In the genomic region with DNA sequence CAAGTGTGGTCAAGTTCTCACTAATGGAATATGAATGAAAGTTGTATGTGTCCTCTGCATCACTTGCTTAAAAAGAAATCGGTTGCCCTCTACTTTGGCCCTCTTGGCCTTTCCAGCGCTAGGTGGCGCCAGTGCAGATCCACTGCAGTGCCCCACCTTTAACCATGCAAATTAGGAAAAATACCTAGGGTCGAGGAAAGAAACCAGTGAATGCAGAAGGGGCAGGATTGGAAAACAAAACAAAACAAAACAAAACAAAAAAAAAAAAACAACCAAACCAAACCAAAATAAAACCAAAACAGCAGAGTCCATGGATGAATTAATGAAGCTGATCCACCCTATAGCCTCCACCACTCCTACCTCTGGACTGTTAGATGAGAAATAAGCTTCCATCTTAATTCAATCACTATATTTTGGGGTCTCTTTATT, we compare ENCODE assay signal across 8 cellular contexts. TPM values are rescaled to one million over a fixed set of nuclear protein-coding genes. Genes with fewer than 3 reads are reported as not detected.
DNase-seq lines count a peak whose midpoint lies in the region; ATAC-seq and TF ChIP-seq lines count a peak whose summit lies in the region.

No MANE protein-coding gene starts in this region.

- H3K4me3 Mint-ChIP-seq in Caco-2 (ENCODE audit: unreplicated experiment), result no peak overlapping the region
- H3K4me3 Mint-ChIP-seq in activated naive CD4-positive, alpha-beta T cell treated with anti-CD3 and anti-CD28 coated beads for 36 hours, result no peak overlapping the region

- no TSS peak for BruUV-seq in Caco-2 (replicated peaks; lab: Mats Ljungman, UMichigan)

- no peak overlapping the region for H3K27ac ChIP-seq in cardiac muscle cell

- H3K4me1 ChIP-seq in Caco-2 (peaks cover 11% of the 10 kb centered on the region), cardiac muscle cell (ENCODE audit: low read depth) (peaks cover 12% of the 10 kb centered on the region)

- H3K36me3 Mint-ChIP-seq in Caco-2 (ENCODE audit: insufficient read depth, unreplicated experiment), result peaks cover 22% of the 10 kb centered on the region
- peaks cover 4% of the 10 kb centered on the region for H3K36me3 Mint-ChIP-seq in activated naive CD4-positive, alpha-beta T cell treated with anti-CD3 and anti-CD28 coated beads for 36 hours (ENCODE audit: low read depth)

- H3K9me3 Mint-ChIP-seq in Caco-2 (ENCODE audit: unreplicated experiment), result no peaks in the 10 kb centered on the region
- H3K9me3 Mint-ChIP-seq in activated naive CD4-positive, alpha-beta T cell treated with anti-CD3 and anti-CD28 coated beads for 36 hours, result no peaks in the 10 kb centered on the region

- peak; percentile 72 to 82 for DNase-seq in Caco-2
- peak; percentile 61 for DNase-seq in LHCN-M2 (ENCODE audit: low read depth)
- DNase-seq in SHP77 treated with DMSO at 0.1 percent for 48 hours (lab: John Stamatoyannopoulos, UW), result peak; percentile 52
- peak; percentile 90 for DNase-seq in activated naive CD4-positive, alpha-beta T cell treated with anti-CD3 and anti-CD28 coated beads for 36 hours
- peak; percentile 77 to 84 for DNase-seq in cardiac muscle cell (ENCODE audit: low read depth in 1 of 2, low spot score in 1 of 2)
- DNase-seq in retina, result peak; percentile 76

- no peaks in the 10 kb centered on the region for H3K27me3 ChIP-seq in Caco-2 (replicated peaks; ENCODE audit: control insufficient read depth, insufficient read depth, low read length)
- H3K27me3 ChIP-seq in cardiac muscle cell, result no peaks in the 10 kb centered on the region

- peaks cover 14% of the 10 kb centered on the region for H3K4me1 Mint-ChIP-seq in Caco-2 (ENCODE audit: low read depth, unreplicated experiment)
- H3K4me1 Mint-ChIP-seq in activated naive CD4-positive, alpha-beta T cell treated with anti-CD3 and anti-CD28 coated beads for 36 hours (ENCODE audit: low read depth), result peaks cover 24% of the 10 kb centered on the region

- intact Hi-C loops in Caco-2 (cut with micrococcal nuclease; ENCODE audit: unreplicated experiment), result loop anchor here (1.0 to 5.0 kb wide), 3 partner anchors 196 to 667 kb away; partner anchors contain the start of gene MAP4K5
- intact Hi-C loops in activated naive CD4-positive, alpha-beta T cell treated with anti-CD3 and anti-CD28 coated beads for 36 hours (cut with micrococcal nuclease), result loop anchor here (1.0 to 10.0 kb wide), 4 partner anchors 240 to 1979 kb away; partner anchors contain the start of gene MAP4K5

- H3K27ac Mint-ChIP-seq in Caco-2 (ENCODE audit: unreplicated experiment), result no peak overlapping the region
- no peak overlapping the region for H3K27ac Mint-ChIP-seq in activated naive CD4-positive, alpha-beta T cell treated with anti-CD3 and anti-CD28 coated beads for 36 hours

- H3K36me3 ChIP-seq in Caco-2 (ENCODE audit: control insufficient read depth, insufficient read depth, low read length) (no peaks in the 10 kb centered on the region), cardiac muscle cell (no peaks in the 10 kb centered on the region)

- POLR2A ChIA-PET in Caco-2 (lab: Charles Lee), result interaction anchor here (0.7 kb wide), 1 partner anchor 223 kb away, joined by 3 read pairs; no protein-coding TSS in a partner anchor

- H3K27me3 Mint-ChIP-seq in Caco-2 (ENCODE audit: insufficient read depth, unreplicated experiment), result peaks cover 3% of the 10 kb centered on the region
- H3K27me3 Mint-ChIP-seq in activated naive CD4-positive, alpha-beta T cell treated with anti-CD3 and anti-CD28 coated beads for 36 hours (ENCODE audit: low read depth), result peaks cover 2% of the 10 kb centered on the region

- peak; percentile 91 to 92 for TF ChIP-seq CTCF in Caco-2 (IDR thresholded peaks at IDR 0.05; ENCODE audit: insufficient read depth in 1 of 2, low read depth in 1 of 2, low read length in 1 of 2, severe bottlenecking in 1 of 2, unreplicated experiment in 1 of 2)
- peak; percentile 94 for TF ChIP-seq CTCF in cardiac muscle cell (IDR thresholded peaks at IDR 0.05; ENCODE audit: low read depth, low read length)

- ATAC-seq in GM21786 (IDR thresholded peaks at IDR 0.05; ENCODE audit: unreplicated experiment), result no peak
- ATAC-seq in HG02938 (IDR thresholded peaks at IDR 0.05; ENCODE audit: unreplicated experiment), result no peak

- CTCF ChIA-PET in Caco-2 (lab: Charles Lee), result interaction anchor here (0.7 to 0.9 kb wide), 2 partner anchors 13 to 194 kb away, joined by 3 read pairs; partner anchors contain the start of gene NEMF
- CTCF ChIA-PET in activated naive CD4-positive, alpha-beta T cell treated with anti-CD3 and anti-CD28 coated beads for 36 hours (lab: Charles Lee), result interaction anchor here (0.6 to 7.3 kb wide), 48 partner anchors 8 to 328 kb away, joined by 3 to 182 read pairs (median 4); partner anchors contain the start of genes ARF6, NEMF and VCPKMT

- H3K4me3 ChIP-seq in Caco-2 (ENCODE audit: low read depth, low read length), result no peak overlapping the region
- H3K4me3 ChIP-seq in cardiac muscle cell, result no peak overlapping the region

- no peaks in the 10 kb centered on the region for H3K9me3 ChIP-seq in Caco-2
- no peaks in the 10 kb centered on the region for H3K9me3 ChIP-seq in cardiac muscle cell (ENCODE audit: low read depth)

RNA-seq across cellular contexts. Expression of gene NEMF, which starts 12.9 kb away (rescaled TPM):
- total RNA-seq in Caco-2 (2022) (57.4 and 62.7 TPM in 2 replicates), LHCN-M2 (2014; rRNA removed) (37.3 and 49.0 TPM in 2 replicates), cardiac muscle cell (33.9 and 43.9 TPM in 2 replicates)
- polyA plus RNA-seq in LHCN-M2 (2012), result 14.0 TPM
- 10 to 100 TPM; 45.5 to 47.0 TPM for total RNA-seq in activated naive CD4-positive, alpha-beta T cell treated with anti-CD3 and anti-CD28 coated beads for 36 hours
- polyA plus RNA-seq in cardiac muscle cell, result 71.9 and 80.5 TPM in 2 replicates

RNA-seq across cellular contexts. Expression of gene ARF6, which starts 27.4 kb away (rescaled TPM):
- 58.1 and 58.8 TPM in 2 replicates for total RNA-seq in Caco-2 (2022)
- 67.7 and 73.2 TPM in 2 replicates for total RNA-seq in LHCN-M2 (2014; rRNA removed)
- 42.5 TPM for polyA plus RNA-seq in LHCN-M2 (2012)
- 100 to 1,000 TPM; 128 to 129 TPM for total RNA-seq in activated naive CD4-positive, alpha-beta T cell treated with anti-CD3 and anti-CD28 coated beads for 36 hours
- 22.5 and 23.3 TPM in 2 replicates for total RNA-seq in cardiac muscle cell
- polyA plus RNA-seq in cardiac muscle cell, result 27.8 and 28.4 TPM in 2 replicates
